In genomic region chr15:98443483-98443882, GRCh38 we compare ENCODE assay signal across 13 cellular contexts.
DNase-seq lines count a peak whose midpoint lies in the region; ATAC-seq and TF ChIP-seq lines count a peak whose summit lies in the region.
"Had no signal": no experiment of that assay in that cellular context is flagged by ENCODE, and none has a peak within 500 bp of the region (broad histone marks: within the 10 kb centered on the region; RNA-seq: fewer than 3 reads in every experiment).

No MANE protein-coding gene starts in this region.

- WGBS in esophagus muscularis mucosa = 79% methylated on average over 7 of the region's 7 CpGs

- H3K27me3 Mint-ChIP-seq in mesothelial cell of epicardium (ENCODE audit: low read depth) = peaks cover 4% of the 10 kb centered on the region

- H3K27ac ChIP-seq in KMS-11 = no peak overlapping the region
- no peak overlapping the region for H3K27ac ChIP-seq in esophagus muscularis mucosa (replicated peaks in 1 of 4)
- H3K27ac ChIP-seq: BLaER1 treated with 17β-estradiol and CSF1 and Interleukin-3, amounts not matched to agents 10 nM and 100 nM had no signal

- H3K9me3 Mint-ChIP-seq in mesothelial cell of epicardium = peaks cover 18% of the 10 kb centered on the region

- H3K4me2 ChIP-seq in KMS-11 = no peak overlapping the region
- H3K4me2 ChIP-seq: BLaER1 treated with 17β-estradiol and CSF1 and Interleukin-3, amounts not matched to agents 10 nM and 100 nM had no signal

- peaks cover 22% of the 10 kb centered on the region for H3K4me1 Mint-ChIP-seq in mesothelial cell of epicardium
- H3K4me1 Mint-ChIP-seq: CD4-positive, alpha-beta memory T cell had no signal

- TF ChIP-seq CTCF in KMS-11 (conservative IDR thresholded peaks at IDR 0.05; ENCODE audit: low read depth, low read length) (no peak), esophagus muscularis mucosa (IDR thresholded peaks at IDR 0.05) (no peak), mesothelial cell of epicardium (IDR thresholded peaks at IDR 0.05; ENCODE audit: unreplicated experiment) (no peak)

- TF ChIP-seq POLR2A in esophagus muscularis mucosa (IDR thresholded peaks at IDR 0.05; ENCODE audit: low read depth) = no peak

- no peaks in the 10 kb centered on the region for H3K36me3 Mint-ChIP-seq in mesothelial cell of epicardium
- H3K36me3 Mint-ChIP-seq: CD4-positive, alpha-beta memory T cell had no signal

- H4K20me1 ChIP-seq in KMS-11 (ENCODE audit: insufficient read depth) = no peaks in the 10 kb centered on the region
- H4K20me1 ChIP-seq: BLaER1 treated with 17β-estradiol and CSF1 and Interleukin-3, amounts not matched to agents 10 nM and 100 nM had no signal

- no peak overlapping the region for H3K9ac ChIP-seq in KMS-11
- H3K9ac ChIP-seq: BLaER1 treated with 17β-estradiol and CSF1 and Interleukin-3, amounts not matched to agents 10 nM and 100 nM had no signal

- H3K27me3 ChIP-seq in KMS-11 (ENCODE audit: insufficient read depth, low read depth) (no peaks in the 10 kb centered on the region), esophagus muscularis mucosa (peaks cover 0 to 6% (median 0%) of the 10 kb centered on the region in 4 donors)
- H3K27me3 ChIP-seq: BLaER1 treated with 17β-estradiol and CSF1 and Interleukin-3, amounts not matched to agents 10 nM and 100 nM had no signal

- H3K4me1 ChIP-seq in KMS-11 (ENCODE audit: low read depth, poor library complexity, severe bottlenecking) (peaks cover 13% of the 10 kb centered on the region), esophagus muscularis mucosa (peaks cover 0 to 3% (median 0%) of the 10 kb centered on the region in 4 donors)

- no peak for TF ChIP-seq EP300 in esophagus muscularis mucosa (IDR thresholded peaks at IDR 0.05)

- ATAC-seq in esophagus mucosa = no peak

- peak; percentile 10 for DNase-seq in esophagus muscularis mucosa (ENCODE audit: extremely low spot score)
- DNase-seq in mesothelial cell of epicardium (ENCODE audit: low spot score in 2 of 2, unreplicated experiment in 2 of 2) = no peak
- DNase-seq in retina = peak; percentile 47
- no peak for DNase-seq in NCI-H510A treated with DMSO at 0.1 percent for 48 hours (lab: John Stamatoyannopoulos, UW)
- no peak for DNase-seq in G401 (ENCODE audit: low spot score)
- DNase-seq in RKO (ENCODE audit: low spot score) = no peak
- DNase-seq: ACHN; CD4-positive, alpha-beta memory T cell; DMS79 had no signal

- peak overlapping the region; percentile 37 for H3K27ac Mint-ChIP-seq in mesothelial cell of epicardium
- H3K27ac Mint-ChIP-seq: CD4-positive, alpha-beta memory T cell had no signal

- H3K79me2 ChIP-seq in KMS-11 (ENCODE audit: insufficient read depth, low read depth) = no peaks in the 10 kb centered on the region

- H3K4me3 Mint-ChIP-seq in mesothelial cell of epicardium = no peak overlapping the region
- H3K4me3 Mint-ChIP-seq: CD4-positive, alpha-beta memory T cell had no signal

- H3K9me3 ChIP-seq in esophagus muscularis mucosa = no peaks in the 10 kb centered on the region
- H3K9me3 ChIP-seq: HAP-1 had no signal

- H3K4me3 ChIP-seq in KMS-11 (IDR thresholded peaks at IDR 0.05; ENCODE audit: insufficient read depth, low read depth, low read length) = no peak overlapping the region
- H3K4me3 ChIP-seq in esophagus muscularis mucosa = no peak overlapping the region
- H3K4me3 ChIP-seq: BLaER1 treated with 17β-estradiol and CSF1 and Interleukin-3, amounts not matched to agents 10 nM and 100 nM; HAP-1 had no signal

- no peaks in the 10 kb centered on the region for H3K36me3 ChIP-seq in KMS-11 (ENCODE audit: insufficient read depth)
- no peaks in the 10 kb centered on the region for H3K36me3 ChIP-seq in esophagus muscularis mucosa
- H3K36me3 ChIP-seq: BLaER1 treated with 17β-estradiol and CSF1 and Interleukin-3, amounts not matched to agents 10 nM and 100 nM; HAP-1 had no signal

- intact Hi-C loops in esophagus muscularis mucosa (cut with DNase I) = loop anchor here (10.0 kb wide), 1 partner anchor 201 kb away; the partner anchor contains the start of gene IGF1R

- in situ Hi-C loops in G401 (cut with HindIII; ENCODE audit: low sequenced_read_pairs) = no loop called here

- 0 out of 2 replicates have a peak overlapping the region, but pooled peaks have one; percentile 24 for H2AFZ ChIP-seq in KMS-11 (ENCODE audit: low read depth)

Comparison
In these comparisons a context has a peak if more than half of its experiments do, and no peak if none do; other contexts are left out.
1. DNase-seq: peak in esophagus muscularis mucosa (single experiment) and retina (single experiment); none in mesothelial cell of epicardium (0 of 2), NCI-H510A treated with DMSO at 0.1 percent for 48 hours (single experiment), G401 (single experiment) and RKO (single experiment).